In genomic region chr7:14685112-14685511, GRCh38 we compare ENCODE assay signal across 26 cellular contexts.
DNase-seq lines count a peak whose midpoint lies in the region; ATAC-seq and TF ChIP-seq lines count a peak whose summit lies in the region.
"Had no signal": no experiment of that assay in that cellular context is flagged by ENCODE, and none has a peak within 500 bp of the region (broad histone marks: within the 10 kb centered on the region; RNA-seq: fewer than 3 reads in every experiment).

No MANE protein-coding gene starts in this region.

- no peak overlapping the region for H2BK5ac ChIP-seq in mesenchymal stem cell (ENCODE audit: low read depth, low read length, poor library complexity, severe bottlenecking)

- ATAC-seq in Right ventricle myocardium inferior (no peak), heart right ventricle (no peak)
- ATAC-seq in activated naive CD8-positive, alpha-beta T cell treated with anti-CD3 and anti-CD28 coated beads, Interleukin-2, amount 50 U/mL, for 24 hours: no peak
- ATAC-seq: HCT116, HepG2, K562 had no signal

- no peak overlapping the region for H3K4me3 Mint-ChIP-seq in activated naive CD8-positive, alpha-beta T cell treated with anti-CD3 and anti-CD28 coated beads, Interleukin-2, amount 50 U/mL, for 24 hours
- H3K4me3 Mint-ChIP-seq: CD4-positive, CD25-positive, alpha-beta regulatory T cell had no signal

- H3K27me3 Mint-ChIP-seq in activated naive CD8-positive, alpha-beta T cell treated with anti-CD3 and anti-CD28 coated beads, Interleukin-2, amount 50 U/mL, for 24 hours: peaks cover 2% of the 10 kb centered on the region
- H3K27me3 Mint-ChIP-seq: CD4-positive, CD25-positive, alpha-beta regulatory T cell had no signal

- H3K27me3 ChIP-seq in heart right ventricle (no peaks in the 10 kb centered on the region), endocrine pancreas (ENCODE audit: control insufficient read depth, insufficient read depth, low read length) (peaks cover 2% of the 10 kb centered on the region), mesenchymal stem cell (ENCODE audit: control insufficient read depth in 1 of 2, insufficient read depth in 1 of 2, low read length in 2 of 2) (no peaks in the 10 kb centered on the region)
- H3K27me3 ChIP-seq: BLaER1, SJSA1 had no signal

- no peaks in the 10 kb centered on the region for H3K9me3 ChIP-seq in heart right ventricle
- H3K9me3 ChIP-seq in endocrine pancreas (ENCODE audit: control insufficient read depth, low read length): no peaks in the 10 kb centered on the region
- H3K9me3 ChIP-seq in mesenchymal stem cell (ENCODE audit: control insufficient read depth, low read length): no peaks in the 10 kb centered on the region
- H3K9me3 ChIP-seq: BLaER1, SJSA1 had no signal

- no peak overlapping the region for H3K4ac ChIP-seq in mesenchymal stem cell (ENCODE audit: low read depth in 1 of 2, low read length in 2 of 2)

- no peak overlapping the region for H2AFZ ChIP-seq in mesenchymal stem cell (ENCODE audit: low read depth, low read length)
- H2AFZ ChIP-seq: PC-9 had no signal

- H3K4me1 ChIP-seq in heart right ventricle (peaks cover 0 to 7% (median 0%) of the 10 kb centered on the region in 9 donors), endocrine pancreas (ENCODE audit: control insufficient read depth, insufficient read depth, low read length) (peaks cover 8% of the 10 kb centered on the region), mesenchymal stem cell (ENCODE audit: control insufficient read depth, insufficient read depth, low read depth, low read length) (no peaks in the 10 kb centered on the region)
- H3K4me1 ChIP-seq: BLaER1, SJSA1 had no signal

- H3K4me3 ChIP-seq in heart right ventricle (no peak overlapping the region), endocrine pancreas (ENCODE audit: control insufficient read depth, insufficient read depth, low read length) (peak overlapping the region; percentile 57), mesenchymal stem cell (ENCODE audit: insufficient read depth in 1 of 2, low read depth in 1 of 2, low read length in 2 of 2) (no peak overlapping the region)
- H3K4me3 ChIP-seq: BLaER1, K562, PC-9, SJSA1 had no signal

- H3K4me2 ChIP-seq in mesenchymal stem cell (ENCODE audit: low read length, poor library complexity, severe bottlenecking): no peak overlapping the region
- H3K4me2 ChIP-seq: BLaER1, PC-9 had no signal

- no peaks in the 10 kb centered on the region for H3K9me3 Mint-ChIP-seq in activated naive CD8-positive, alpha-beta T cell treated with anti-CD3 and anti-CD28 coated beads, Interleukin-2, amount 50 U/mL, for 24 hours
- H3K9me3 Mint-ChIP-seq: CD4-positive, CD25-positive, alpha-beta regulatory T cell had no signal

- no peaks in the 10 kb centered on the region for H3K36me3 Mint-ChIP-seq in activated naive CD8-positive, alpha-beta T cell treated with anti-CD3 and anti-CD28 coated beads, Interleukin-2, amount 50 U/mL, for 24 hours (ENCODE audit: low read depth)
- H3K36me3 Mint-ChIP-seq: CD4-positive, CD25-positive, alpha-beta regulatory T cell had no signal

- H4K8ac ChIP-seq in mesenchymal stem cell (ENCODE audit: low read length): peak overlapping the region; percentile 27

- H3K79me1 ChIP-seq in mesenchymal stem cell (replicated peaks; ENCODE audit: low read length, poor library complexity, severe bottlenecking): no peaks in the 10 kb centered on the region

- no peak for TF ChIP-seq CTCF in heart right ventricle (IDR thresholded peaks at IDR 0.05)

- H2BK15ac ChIP-seq in mesenchymal stem cell (ENCODE audit: low read depth, poor library complexity, severe bottlenecking): no peak overlapping the region

- no peak overlapping the region for H2AK5ac ChIP-seq in mesenchymal stem cell (ENCODE audit: low read length, severe bottlenecking)

- peak overlapping the region; percentile 13 for H3K9ac ChIP-seq in endocrine pancreas (ENCODE audit: control insufficient read depth, insufficient read depth, low read length)
- H3K9ac ChIP-seq in mesenchymal stem cell (ENCODE audit: low read length): no peak overlapping the region
- H3K9ac ChIP-seq: BLaER1 had no signal

- no peak overlapping the region for H4K91ac ChIP-seq in mesenchymal stem cell (ENCODE audit: low read length)

- H2BK120ac ChIP-seq in mesenchymal stem cell (ENCODE audit: low read depth, low read length): no peak overlapping the region

- H3K23ac ChIP-seq in mesenchymal stem cell (ENCODE audit: low read length in 2 of 2): no peak overlapping the region

- H3K4me1 Mint-ChIP-seq in activated naive CD8-positive, alpha-beta T cell treated with anti-CD3 and anti-CD28 coated beads, Interleukin-2, amount 50 U/mL, for 24 hours: no peaks in the 10 kb centered on the region
- H3K4me1 Mint-ChIP-seq: CD4-positive, CD25-positive, alpha-beta regulatory T cell had no signal

- H3K18ac ChIP-seq in mesenchymal stem cell (ENCODE audit: low read depth in 1 of 2, low read length in 2 of 2): no peak overlapping the region

- 58 to 65% methylated on average over 6 of the region's 6 CpGs for WGBS in heart right ventricle, 2 donors
- 91% methylated on average over 6 of the region's 6 CpGs for WGBS in mesenchymal stem cell

- H3K36me3 ChIP-seq in heart right ventricle (no peaks in the 10 kb centered on the region), endocrine pancreas (ENCODE audit: control insufficient read depth, insufficient read depth, low read length) (no peaks in the 10 kb centered on the region), mesenchymal stem cell (ENCODE audit: control insufficient read depth in 1 of 2, insufficient read depth in 2 of 2, low read depth in 1 of 2, low read length in 2 of 2) (no peaks in the 10 kb centered on the region)
- H3K36me3 ChIP-seq: BLaER1, SJSA1 had no signal

- intact Hi-C loops in Right ventricle myocardium inferior (cut with DNase I): no loop called here
- intact Hi-C loops in heart right ventricle (cut with DNase I): no loop called here

- DNase-seq in Right ventricle myocardium inferior (ENCODE audit: missing footprints) (peak; percentile 46), heart right ventricle (no peak), mesenchymal stem cell (no peak), occipital lobe (lab: John Stamatoyannopoulos, UW) (no peak), AG08396 (ENCODE audit: low spot score) (no peak)
- DNase-seq in activated naive CD8-positive, alpha-beta T cell treated with anti-CD3 and anti-CD28 coated beads, Interleukin-2, amount 50 U/mL, for 24 hours: no peak
- DNase-seq: 8988T; ACHN; CD4-positive, CD25-positive, alpha-beta regulatory T cell; EL; Kasumi-1; MV-4-11; NCI-H1105 treated with DMSO at 0.1 percent for 48 hours; NCI-H146; NCI-H1930; NCI-H2107; NCI-H526; NCI-H82; PC-9; Right ventricle myocardium superior had no signal

- H3K14ac ChIP-seq in mesenchymal stem cell (ENCODE audit: low read length in 2 of 2): no peak overlapping the region

- H3K27ac ChIP-seq in heart right ventricle (no peak overlapping the region), mesenchymal stem cell (ENCODE audit: low read length, poor library complexity, severe bottlenecking) (no peak overlapping the region)
- H3K27ac ChIP-seq: BLaER1, PC-9, SJSA1 had no signal

- H2BK12ac ChIP-seq in mesenchymal stem cell (ENCODE audit: low read length in 2 of 2): no peak overlapping the region

- H3K27ac Mint-ChIP-seq in activated naive CD8-positive, alpha-beta T cell treated with anti-CD3 and anti-CD28 coated beads, Interleukin-2, amount 50 U/mL, for 24 hours: no peak overlapping the region
- H3K27ac Mint-ChIP-seq: CD4-positive, CD25-positive, alpha-beta regulatory T cell had no signal
